ENCODE assay signal across 9 cellular contexts in genomic region chr10:84537447-84537931, GRCh38.
DNase-seq lines count a peak whose midpoint lies in the region; ATAC-seq, FAIRE-seq and TF ChIP-seq lines count a peak whose summit lies in the region.
"Had no signal": no experiment of that assay in that cellular context is flagged by ENCODE, and none has a peak within 500 bp of the region (broad histone marks: within the 10 kb centered on the region; RNA-seq: fewer than 3 reads in every experiment).

No MANE protein-coding gene starts in this region.

- POLR2A ChIA-PET in AG04450 (lab: Yijun Ruan, JAX), result interaction anchor here (0.8 kb wide), 1 partner anchor 107 kb away, joined by 3 read pairs; no protein-coding TSS in a partner anchor
- POLR2A ChIA-PET in RWPE1 (lab: Yijun Ruan, JAX; ENCODE audit: low non-redundant PET), result no interaction called here
- POLR2A ChIA-PET in MCF 10A (lab: Yijun Ruan, JAX), result interaction anchor here (0.6 to 0.9 kb wide), 4 partner anchors 162 to 209 kb away, joined by 3 to 4 read pairs (median 3); partner anchors contain the start of gene CCSER2

- H3K36me3 Mint-ChIP-seq in MCF 10A (ENCODE audit: insufficient read depth, unreplicated experiment), result peaks cover 5% of the 10 kb centered on the region
- H3K36me3 Mint-ChIP-seq in stimulated activated memory B cell treated with anti-CD40 and anti-IgM and Interleukin-4, amounts not matched to agents 10 μg/mL and 1 μg/mL and 100 μg/mL, for 72 hours, result no peaks in the 10 kb centered on the region
- H3K36me3 Mint-ChIP-seq: IgD-negative memory B cell had no signal

- BruUV-seq in MCF 10A (replicated peaks; lab: Mats Ljungman, UMichigan), result no TSS peak

- H3K36me3 ChIP-seq in kidney (ENCODE audit: control insufficient read depth in 1 of 2, insufficient read depth in 2 of 2, low read length in 2 of 2), result no peaks in the 10 kb centered on the region

- H3K27me3 ChIP-seq in AG04450 (ENCODE audit: control insufficient read depth, insufficient read depth, low read length), result no peaks in the 10 kb centered on the region

- TF ChIP-seq CTCF in AG04450 (IDR thresholded peaks at IDR 0.05; ENCODE audit: low read depth, low read length), result peak; percentile 77
- peak; percentile 54 for TF ChIP-seq CTCF in GM12865 (IDR thresholded peaks at IDR 0.05; ENCODE audit: insufficient read depth, low read depth, low read length, missing control alignments)
- TF ChIP-seq CTCF in RWPE1 (conservative IDR thresholded peaks at IDR 0.05; ENCODE audit: low read depth), result peak; percentile 81
- TF ChIP-seq CTCF in MCF 10A (IDR thresholded peaks at IDR 0.05; ENCODE audit: unreplicated experiment), result peak; percentile 70
- TF ChIP-seq CTCF in kidney (IDR thresholded peaks at IDR 0.05; ENCODE audit: borderline replicate concordance, extremely low read depth, insufficient read depth), result peak; percentile 77

- no peak overlapping the region for H3K27ac Mint-ChIP-seq in MCF 10A (ENCODE audit: low read depth, unreplicated experiment)
- no peak overlapping the region for H3K27ac Mint-ChIP-seq in stimulated activated memory B cell treated with anti-CD40 and anti-IgM and Interleukin-4, amounts not matched to agents 10 μg/mL and 1 μg/mL and 100 μg/mL, for 72 hours
- H3K27ac Mint-ChIP-seq: IgD-negative memory B cell had no signal

- H3K4me1 ChIP-seq in kidney (ENCODE audit: control insufficient read depth in 1 of 2, insufficient read depth in 1 of 2, low read depth in 1 of 2, low read length in 2 of 2), result no peaks in the 10 kb centered on the region

- no peak overlapping the region for H3K4me3 ChIP-seq in AG04450 (ENCODE audit: low read depth, low read length)
- no peak overlapping the region for H3K4me3 ChIP-seq in GM12865 (ENCODE audit: low read depth, low read length)
- peak overlapping the region in 1 of 2 donors; percentile 12 for H3K4me3 ChIP-seq in kidney (ENCODE audit: low read length in 2 of 2)

- H3K27ac ChIP-seq in AG04450 (ENCODE audit: low read depth, low read length) (no peak overlapping the region), RWPE1 (no peak overlapping the region), kidney (ENCODE audit: low read depth in 2 of 2, low read length in 2 of 2) (no peak overlapping the region)

- DNase-seq in AG04450 (ENCODE audit: low read depth, low spot score) (peak; percentile 21), GM12865 (ENCODE audit: low read depth) (peak; percentile 67), HCEC 1CT (peak; percentile 53), LHCN-M2 (ENCODE audit: low read depth) (peak; percentile 54), RWPE1 (ENCODE audit: low spot score) (peak; percentile 81), MCF 10A (ENCODE audit: unreplicated experiment) (peak; percentile 68), kidney (no peak)

- peak; percentile 73 for FAIRE-seq in kidney (lab: Jason Lieb, UNC)

- intact Hi-C loops in MCF 10A (cut with micrococcal nuclease) (loop anchor here (1.0 to 10.0 kb wide), 5 partner anchors 107 to 393 kb away; no protein-coding TSS in a partner anchor), kidney (cut with DNase I) (loop anchor here (5.0 to 10.0 kb wide), 2 partner anchors 163 to 270 kb away; no protein-coding TSS in a partner anchor)

- no peak overlapping the region for H3K4me3 Mint-ChIP-seq in MCF 10A (ENCODE audit: unreplicated experiment)
- no peak overlapping the region for H3K4me3 Mint-ChIP-seq in stimulated activated memory B cell treated with anti-CD40 and anti-IgM and Interleukin-4, amounts not matched to agents 10 μg/mL and 1 μg/mL and 100 μg/mL, for 72 hours

- H3K4me1 Mint-ChIP-seq in MCF 10A (ENCODE audit: insufficient read depth, unreplicated experiment), result peaks cover 25% of the 10 kb centered on the region
- H3K4me1 Mint-ChIP-seq in stimulated activated memory B cell treated with anti-CD40 and anti-IgM and Interleukin-4, amounts not matched to agents 10 μg/mL and 1 μg/mL and 100 μg/mL, for 72 hours, result peaks cover 17% of the 10 kb centered on the region

- H3K27me3 Mint-ChIP-seq in MCF 10A (ENCODE audit: insufficient read depth, unreplicated experiment), result no peaks in the 10 kb centered on the region
- peaks cover 45% of the 10 kb centered on the region for H3K27me3 Mint-ChIP-seq in stimulated activated memory B cell treated with anti-CD40 and anti-IgM and Interleukin-4, amounts not matched to agents 10 μg/mL and 1 μg/mL and 100 μg/mL, for 72 hours

- H3K9ac ChIP-seq in kidney (ENCODE audit: low read length in 2 of 2), result peak overlapping the region in 1 of 2 donors; percentile 1

- CTCF ChIA-PET in AG04450 (lab: Charles Lee), result interaction anchor here (0.5 to 8.3 kb wide), 72 partner anchors 8 to 442 kb away, joined by 3 to 427 read pairs (median 5); partner anchors contain the start of gene CCSER2
- CTCF ChIA-PET in RWPE1 (lab: Yijun Ruan, JAX), result interaction anchor here (0.5 to 6.9 kb wide), 21 partner anchors 43 to 1590 kb away, joined by 3 to 49 read pairs (median 3); partner anchors contain the start of gene CCSER2
- CTCF ChIA-PET in MCF 10A (lab: Yijun Ruan, JAX), result interaction anchor here (0.5 to 12.1 kb wide), 80 partner anchors 8 to 1853 kb away, joined by 3 to 188 read pairs (median 5); partner anchors contain the start of gene CCSER2

- H3K9me3 ChIP-seq in AG04450 (ENCODE audit: control insufficient read depth, insufficient read depth, low read length) (peaks cover 8% of the 10 kb centered on the region), kidney (ENCODE audit: control insufficient read depth in 1 of 2, low read length in 2 of 2) (no peaks in the 10 kb centered on the region)

- ATAC-seq in stimulated activated memory B cell treated with anti-CD40 and anti-IgM and Interleukin-4, amounts not matched to agents 10 μg/mL and 1 μg/mL and 100 μg/mL, for 72 hours, result peak; percentile 74

- H3K9me3 Mint-ChIP-seq in MCF 10A (ENCODE audit: unreplicated experiment), result no peaks in the 10 kb centered on the region
- no peaks in the 10 kb centered on the region for H3K9me3 Mint-ChIP-seq in stimulated activated memory B cell treated with anti-CD40 and anti-IgM and Interleukin-4, amounts not matched to agents 10 μg/mL and 1 μg/mL and 100 μg/mL, for 72 hours
- H3K9me3 Mint-ChIP-seq: IgD-negative memory B cell had no signal
